In the genomic region with DNA sequence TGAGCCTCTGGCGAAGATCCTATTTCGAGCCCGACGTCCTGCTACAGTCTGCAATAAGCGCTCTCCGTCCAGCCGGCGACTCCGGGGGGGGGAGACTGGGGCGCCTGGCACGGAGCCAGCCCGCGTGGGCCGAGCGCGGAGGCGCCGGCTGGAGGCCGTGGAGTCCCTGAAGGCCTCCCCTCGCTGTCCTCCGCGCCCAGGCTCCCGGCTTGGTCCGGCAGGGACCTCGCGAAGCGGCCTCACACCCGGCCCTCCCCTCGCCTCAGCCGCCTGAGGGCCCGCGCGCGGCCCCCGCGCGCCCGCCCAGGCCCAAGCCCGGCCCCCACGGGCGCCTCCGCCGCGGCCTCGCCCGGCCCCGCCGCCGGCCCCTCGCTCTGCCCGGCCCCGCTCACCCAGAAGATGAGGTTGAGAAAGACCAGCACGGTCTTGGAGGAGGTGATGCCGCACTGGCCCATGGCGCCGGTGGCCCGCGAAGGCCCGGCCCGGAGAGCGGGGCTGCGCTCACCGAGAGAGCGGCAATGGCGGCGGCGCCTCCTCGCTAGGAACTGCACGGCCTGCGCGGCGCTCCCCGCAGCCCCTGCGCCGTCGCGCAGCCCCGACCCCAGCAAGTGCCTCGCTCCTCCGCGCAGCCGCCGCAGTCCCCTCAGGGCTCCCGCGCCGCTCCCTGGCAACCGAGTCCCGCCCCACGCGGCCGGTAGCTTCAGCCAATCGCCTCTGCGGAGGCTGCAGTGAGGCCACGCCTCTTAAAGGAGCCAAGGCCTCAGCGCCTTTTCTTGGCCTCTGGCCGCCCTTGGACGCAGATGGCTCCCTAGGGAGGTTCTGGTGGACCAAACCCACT, we compare ENCODE assay signal across 1 cellular context.
TF ChIP-seq lines count a peak whose summit lies in the region.

A gene (minus strand): TSS at position 610 of the 838 bp plus-strand sequence. CDS start 155 bp downstream, at position 455.

TF ChIP-seq in HEK293, 187 proteins besides CTCF, POLR2A, EP300 and RAD21 (continued from another document and continues in another):
- TF ChIP-seq ZNF335 (tag by site-specific recombination; conservative IDR thresholded peaks at IDR 0.05), result peak; percentile 27; the same call in 1 of the 2 replicates
- no peak for TF ChIP-seq ZNF391 (tag by site-specific recombination; IDR thresholded peaks at IDR 0.05; ENCODE audit: borderline replicate concordance, low read depth)
- TF ChIP-seq, protein P1, sequence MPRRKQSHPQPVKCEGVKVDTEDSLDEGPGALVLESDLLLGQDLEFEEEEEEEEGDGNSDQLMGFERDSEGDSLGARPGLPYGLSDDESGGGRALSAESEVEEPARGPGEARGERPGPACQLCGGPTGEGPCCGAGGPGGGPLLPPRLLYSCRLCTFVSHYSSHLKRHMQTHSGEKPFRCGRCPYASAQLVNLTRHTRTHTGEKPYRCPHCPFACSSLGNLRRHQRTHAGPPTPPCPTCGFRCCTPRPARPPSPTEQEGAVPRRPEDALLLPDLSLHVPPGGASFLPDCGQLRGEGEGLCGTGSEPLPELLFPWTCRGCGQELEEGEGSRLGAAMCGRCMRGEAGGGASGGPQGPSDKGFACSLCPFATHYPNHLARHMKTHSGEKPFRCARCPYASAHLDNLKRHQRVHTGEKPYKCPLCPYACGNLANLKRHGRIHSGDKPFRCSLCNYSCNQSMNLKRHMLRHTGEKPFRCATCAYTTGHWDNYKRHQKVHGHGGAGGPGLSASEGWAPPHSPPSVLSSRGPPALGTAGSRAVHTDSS (tag by site-specific recombination; IDR thresholded peaks at IDR 0.05), result no peak
- no peak for TF ChIP-seq SALL2 (tag by site-specific recombination; IDR thresholded peaks at IDR 0.05; ENCODE audit: borderline replicate concordance)
- TF ChIP-seq ZNF214 (tag by site-specific recombination; IDR thresholded peaks at IDR 0.05; ENCODE audit: borderline replicate concordance), result no peak
- 0 out of 2 replicates have a peak, but pooled peaks have one; percentile 25 for TF ChIP-seq IKZF3 (tag by site-specific recombination; IDR thresholded peaks at IDR 0.05)
- TF ChIP-seq ZNF274 (IDR thresholded peaks at IDR 0.05; ENCODE audit: low read length), result no peak
- TF ChIP-seq ZNF274 (tag by site-specific recombination; IDR thresholded peaks at IDR 0.05; ENCODE audit: borderline replicate concordance), result no peak
- TF ChIP-seq ZNF560 (tag by site-specific recombination; IDR thresholded peaks at IDR 0.05; ENCODE audit: borderline replicate concordance), result no peak
- TF ChIP-seq SCRT1 (tag by site-specific recombination; IDR thresholded peaks at IDR 0.05; ENCODE audit: borderline replicate concordance), result no peak
- TF ChIP-seq, protein P2, sequence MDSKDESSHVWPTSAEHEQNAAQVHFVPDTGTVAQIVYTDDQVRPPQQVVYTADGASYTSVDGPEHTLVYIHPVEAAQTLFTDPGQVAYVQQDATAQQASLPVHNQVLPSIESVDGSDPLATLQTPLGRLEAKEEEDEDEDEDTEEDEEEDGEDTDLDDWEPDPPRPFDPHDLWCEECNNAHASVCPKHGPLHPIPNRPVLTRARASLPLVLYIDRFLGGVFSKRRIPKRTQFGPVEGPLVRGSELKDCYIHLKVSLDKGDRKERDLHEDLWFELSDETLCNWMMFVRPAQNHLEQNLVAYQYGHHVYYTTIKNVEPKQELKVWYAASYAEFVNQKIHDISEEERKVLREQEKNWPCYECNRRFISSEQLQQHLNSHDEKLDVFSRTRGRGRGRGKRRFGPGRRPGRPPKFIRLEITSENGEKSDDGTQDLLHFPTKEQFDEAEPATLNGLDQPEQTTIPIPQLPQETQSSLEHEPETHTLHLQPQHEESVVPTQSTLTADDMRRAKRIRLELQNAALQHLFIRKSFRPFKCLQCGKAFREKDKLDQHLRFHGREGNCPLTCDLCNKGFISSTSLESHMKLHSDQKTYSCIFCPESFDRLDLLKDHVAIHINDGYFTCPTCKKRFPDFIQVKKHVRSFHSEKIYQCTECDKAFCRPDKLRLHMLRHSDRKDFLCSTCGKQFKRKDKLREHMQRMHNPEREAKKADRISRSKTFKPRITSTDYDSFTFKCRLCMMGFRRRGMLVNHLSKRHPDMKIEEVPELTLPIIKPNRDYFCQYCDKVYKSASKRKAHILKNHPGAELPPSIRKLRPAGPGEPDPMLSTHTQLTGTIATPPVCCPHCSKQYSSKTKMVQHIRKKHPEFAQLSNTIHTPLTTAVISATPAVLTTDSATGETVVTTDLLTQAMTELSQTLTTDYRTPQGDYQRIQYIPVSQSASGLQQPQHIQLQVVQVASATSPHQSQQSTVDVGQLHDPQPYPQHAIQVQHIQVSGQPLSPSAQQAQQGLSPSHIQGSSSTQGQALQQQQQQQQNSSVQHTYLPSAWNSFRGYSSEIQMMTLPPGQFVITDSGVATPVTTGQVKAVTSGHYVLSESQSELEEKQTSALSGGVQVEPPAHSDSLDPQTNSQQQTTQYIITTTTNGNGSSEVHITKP (tag by site-specific recombination; IDR thresholded peaks at IDR 0.05), result peak; percentile 31; the same call in 1 of the 2 replicates
- no peak for TF ChIP-seq ZNF302 (tag by site-specific recombination; IDR thresholded peaks at IDR 0.05; ENCODE audit: low read depth)
- TF ChIP-seq SETDB1 (IDR thresholded peaks at IDR 0.05; ENCODE audit: insufficient read length, low read length), result no peak
- TF ChIP-seq, protein P3, sequence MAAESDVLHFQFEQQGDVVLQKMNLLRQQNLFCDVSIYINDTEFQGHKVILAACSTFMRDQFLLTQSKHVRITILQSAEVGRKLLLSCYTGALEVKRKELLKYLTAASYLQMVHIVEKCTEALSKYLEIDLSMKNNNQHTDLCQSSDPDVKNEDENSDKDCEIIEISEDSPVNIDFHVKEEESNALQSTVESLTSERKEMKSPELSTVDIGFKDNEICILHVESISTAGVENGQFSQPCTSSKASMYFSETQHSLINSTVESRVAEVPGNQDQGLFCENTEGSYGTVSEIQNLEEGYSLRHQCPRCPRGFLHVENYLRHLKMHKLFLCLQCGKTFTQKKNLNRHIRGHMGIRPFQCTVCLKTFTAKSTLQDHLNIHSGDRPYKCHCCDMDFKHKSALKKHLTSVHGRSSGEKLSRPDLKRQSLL (tag by site-specific recombination; IDR thresholded peaks at IDR 0.05), result no peak
- TF ChIP-seq ZNF184 (tag by site-specific recombination; IDR thresholded peaks at IDR 0.05), result peak; percentile 14; the same call in 1 of the 2 replicates
- TF ChIP-seq, protein P4, sequence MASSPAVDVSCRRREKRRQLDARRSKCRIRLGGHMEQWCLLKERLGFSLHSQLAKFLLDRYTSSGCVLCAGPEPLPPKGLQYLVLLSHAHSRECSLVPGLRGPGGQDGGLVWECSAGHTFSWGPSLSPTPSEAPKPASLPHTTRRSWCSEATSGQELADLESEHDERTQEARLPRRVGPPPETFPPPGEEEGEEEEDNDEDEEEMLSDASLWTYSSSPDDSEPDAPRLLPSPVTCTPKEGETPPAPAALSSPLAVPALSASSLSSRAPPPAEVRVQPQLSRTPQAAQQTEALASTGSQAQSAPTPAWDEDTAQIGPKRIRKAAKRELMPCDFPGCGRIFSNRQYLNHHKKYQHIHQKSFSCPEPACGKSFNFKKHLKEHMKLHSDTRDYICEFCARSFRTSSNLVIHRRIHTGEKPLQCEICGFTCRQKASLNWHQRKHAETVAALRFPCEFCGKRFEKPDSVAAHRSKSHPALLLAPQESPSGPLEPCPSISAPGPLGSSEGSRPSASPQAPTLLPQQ (tag by site-specific recombination; IDR thresholded peaks at IDR 0.05), result peak; percentile 97
- TF ChIP-seq KLF10 (tag by site-specific recombination; IDR thresholded peaks at IDR 0.05), result 0 out of 2 replicates have a peak, but pooled peaks have one; percentile 26
- TF ChIP-seq, protein P5, sequence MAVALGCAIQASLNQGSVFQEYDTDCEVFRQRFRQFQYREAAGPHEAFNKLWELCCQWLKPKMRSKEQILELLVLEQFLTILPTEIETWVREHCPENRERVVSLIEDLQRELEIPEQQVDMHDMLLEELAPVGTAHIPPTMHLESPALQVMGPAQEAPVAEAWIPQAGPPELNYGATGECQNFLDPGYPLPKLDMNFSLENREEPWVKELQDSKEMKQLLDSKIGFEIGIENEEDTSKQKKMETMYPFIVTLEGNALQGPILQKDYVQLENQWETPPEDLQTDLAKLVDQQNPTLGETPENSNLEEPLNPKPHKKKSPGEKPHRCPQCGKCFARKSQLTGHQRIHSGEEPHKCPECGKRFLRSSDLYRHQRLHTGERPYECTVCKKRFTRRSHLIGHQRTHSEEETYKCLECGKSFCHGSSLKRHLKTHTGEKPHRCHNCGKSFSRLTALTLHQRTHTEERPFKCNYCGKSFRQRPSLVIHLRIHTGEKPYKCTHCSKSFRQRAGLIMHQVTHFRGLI (tag by site-specific recombination; IDR thresholded peaks at IDR 0.05), result no peak
- no peak for TF ChIP-seq ZNF624 (tag by site-specific recombination; IDR thresholded peaks at IDR 0.05)
- TF ChIP-seq ZNF776 (tag by site-specific recombination; IDR thresholded peaks at IDR 0.05; ENCODE audit: borderline replicate concordance), result no peak
- no peak for TF ChIP-seq ZNF830 (tag by site-specific recombination; IDR thresholded peaks at IDR 0.05; ENCODE audit: low read depth)
- TF ChIP-seq OVOL3 (tag by site-specific recombination; IDR thresholded peaks at IDR 0.05), result no peak
- no peak for TF ChIP-seq ZNF354C (tag by site-specific recombination; IDR thresholded peaks at IDR 0.05; ENCODE audit: borderline replicate concordance, low read depth)
- TF ChIP-seq ZNF48 (tag by site-specific recombination; IDR thresholded peaks at IDR 0.05), result no peak
- TF ChIP-seq ZNF596 (tag by site-specific recombination; IDR thresholded peaks at IDR 0.05), result 0 out of 2 replicates have a peak, but pooled peaks have one; percentile 35
- no peak for TF ChIP-seq BCL11A (tag by site-specific recombination; IDR thresholded peaks at IDR 0.05; ENCODE audit: low read depth)
- TF ChIP-seq ZBTB21 (tag by site-specific recombination; IDR thresholded peaks at IDR 0.05), result no peak
- peak; percentile 91 for TF ChIP-seq GLIS1 (tag by site-specific recombination; IDR thresholded peaks at IDR 0.05)
- TF ChIP-seq KLF7 (tag by site-specific recombination; IDR thresholded peaks at IDR 0.05; ENCODE audit: borderline replicate concordance), result no peak
- TF ChIP-seq, protein P6, sequence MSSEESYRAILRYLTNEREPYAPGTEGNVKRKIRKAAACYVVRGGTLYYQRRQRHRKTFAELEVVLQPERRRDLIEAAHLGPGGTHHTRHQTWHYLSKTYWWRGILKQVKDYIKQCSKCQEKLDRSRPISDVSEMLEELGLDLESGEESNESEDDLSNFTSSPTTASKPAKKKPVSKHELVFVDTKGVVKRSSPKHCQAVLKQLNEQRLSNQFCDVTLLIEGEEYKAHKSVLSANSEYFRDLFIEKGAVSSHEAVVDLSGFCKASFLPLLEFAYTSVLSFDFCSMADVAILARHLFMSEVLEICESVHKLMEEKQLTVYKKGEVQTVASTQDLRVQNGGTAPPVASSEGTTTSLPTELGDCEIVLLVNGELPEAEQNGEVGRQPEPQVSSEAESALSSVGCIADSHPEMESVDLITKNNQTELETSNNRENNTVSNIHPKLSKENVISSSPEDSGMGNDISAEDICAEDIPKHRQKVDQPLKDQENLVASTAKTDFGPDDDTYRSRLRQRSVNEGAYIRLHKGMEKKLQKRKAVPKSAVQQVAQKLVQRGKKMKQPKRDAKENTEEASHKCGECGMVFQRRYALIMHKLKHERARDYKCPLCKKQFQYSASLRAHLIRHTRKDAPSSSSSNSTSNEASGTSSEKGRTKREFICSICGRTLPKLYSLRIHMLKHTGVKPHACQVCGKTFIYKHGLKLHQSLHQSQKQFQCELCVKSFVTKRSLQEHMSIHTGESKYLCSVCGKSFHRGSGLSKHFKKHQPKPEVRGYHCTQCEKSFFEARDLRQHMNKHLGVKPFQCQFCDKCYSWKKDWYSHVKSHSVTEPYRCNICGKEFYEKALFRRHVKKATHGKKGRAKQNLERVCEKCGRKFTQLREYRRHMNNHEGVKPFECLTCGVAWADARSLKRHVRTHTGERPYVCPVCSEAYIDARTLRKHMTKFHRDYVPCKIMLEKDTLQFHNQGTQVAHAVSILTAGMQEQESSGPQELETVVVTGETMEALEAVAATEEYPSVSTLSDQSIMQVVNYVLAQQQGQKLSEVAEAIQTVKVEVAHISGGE (tag by site-specific recombination; conservative IDR thresholded peaks at IDR 0.05; ENCODE audit: low read depth), result no peak
- no peak for TF ChIP-seq ZNF114 (tag by site-specific recombination; IDR thresholded peaks at IDR 0.05)
- no peak for TF ChIP-seq ZNF366 (tag by site-specific recombination; conservative IDR thresholded peaks at IDR 0.05)
- TF ChIP-seq, protein P7, sequence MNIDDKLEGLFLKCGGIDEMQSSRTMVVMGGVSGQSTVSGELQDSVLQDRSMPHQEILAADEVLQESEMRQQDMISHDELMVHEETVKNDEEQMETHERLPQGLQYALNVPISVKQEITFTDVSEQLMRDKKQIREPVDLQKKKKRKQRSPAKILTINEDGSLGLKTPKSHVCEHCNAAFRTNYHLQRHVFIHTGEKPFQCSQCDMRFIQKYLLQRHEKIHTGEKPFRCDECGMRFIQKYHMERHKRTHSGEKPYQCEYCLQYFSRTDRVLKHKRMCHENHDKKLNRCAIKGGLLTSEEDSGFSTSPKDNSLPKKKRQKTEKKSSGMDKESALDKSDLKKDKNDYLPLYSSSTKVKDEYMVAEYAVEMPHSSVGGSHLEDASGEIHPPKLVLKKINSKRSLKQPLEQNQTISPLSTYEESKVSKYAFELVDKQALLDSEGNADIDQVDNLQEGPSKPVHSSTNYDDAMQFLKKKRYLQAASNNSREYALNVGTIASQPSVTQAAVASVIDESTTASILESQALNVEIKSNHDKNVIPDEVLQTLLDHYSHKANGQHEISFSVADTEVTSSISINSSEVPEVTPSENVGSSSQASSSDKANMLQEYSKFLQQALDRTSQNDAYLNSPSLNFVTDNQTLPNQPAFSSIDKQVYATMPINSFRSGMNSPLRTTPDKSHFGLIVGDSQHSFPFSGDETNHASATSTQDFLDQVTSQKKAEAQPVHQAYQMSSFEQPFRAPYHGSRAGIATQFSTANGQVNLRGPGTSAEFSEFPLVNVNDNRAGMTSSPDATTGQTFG (tag by site-specific recombination; IDR thresholded peaks at IDR 0.05; ENCODE audit: borderline replicate concordance), result no peak
- TF ChIP-seq ZNF202 (tag by site-specific recombination; IDR thresholded peaks at IDR 0.05; ENCODE audit: borderline replicate concordance), result no peak
- no peak for TF ChIP-seq ZNF626 (tag by site-specific recombination; IDR thresholded peaks at IDR 0.05)
- no peak for TF ChIP-seq MZF1 (tag by site-specific recombination; IDR thresholded peaks at IDR 0.05; ENCODE audit: borderline replicate concordance)
- no peak for TF ChIP-seq REPIN1 (tag by site-specific recombination; IDR thresholded peaks at IDR 0.05; ENCODE audit: low read depth)
- TF ChIP-seq, protein P8, sequence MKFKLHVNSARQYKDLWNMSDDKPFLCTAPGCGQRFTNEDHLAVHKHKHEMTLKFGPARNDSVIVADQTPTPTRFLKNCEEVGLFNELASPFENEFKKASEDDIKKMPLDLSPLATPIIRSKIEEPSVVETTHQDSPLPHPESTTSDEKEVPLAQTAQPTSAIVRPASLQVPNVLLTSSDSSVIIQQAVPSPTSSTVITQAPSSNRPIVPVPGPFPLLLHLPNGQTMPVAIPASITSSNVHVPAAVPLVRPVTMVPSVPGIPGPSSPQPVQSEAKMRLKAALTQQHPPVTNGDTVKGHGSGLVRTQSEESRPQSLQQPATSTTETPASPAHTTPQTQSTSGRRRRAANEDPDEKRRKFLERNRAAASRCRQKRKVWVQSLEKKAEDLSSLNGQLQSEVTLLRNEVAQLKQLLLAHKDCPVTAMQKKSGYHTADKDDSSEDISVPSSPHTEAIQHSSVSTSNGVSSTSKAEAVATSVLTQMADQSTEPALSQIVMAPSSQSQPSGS (tag by site-specific recombination; IDR thresholded peaks at IDR 0.05; ENCODE audit: low read depth), result no peak
